Comparison of ENCODE assay signal across 9 cellular contexts in genomic region chr3:127820221-127820870, GRCh38. TPM values are rescaled to one million over a fixed set of nuclear protein-coding genes. Genes with fewer than 3 reads are reported as not detected.
DNase-seq lines count a peak whose midpoint lies in the region; ATAC-seq and TF ChIP-seq lines count a peak whose summit lies in the region.
"Had no signal": no experiment of that assay in that cellular context is flagged by ENCODE, and none has a peak within 500 bp of the region (broad histone marks: within the 10 kb centered on the region; RNA-seq: fewer than 3 reads in every experiment).

No MANE protein-coding gene starts in this region.

- H3K36me3 ChIP-seq in stomach smooth muscle (ENCODE audit: control insufficient read depth in 2 of 2, insufficient read depth in 2 of 2, low read length in 2 of 2), result peaks cover 12 to 25% of the 10 kb centered on the region in 2 donors
- H3K36me3 ChIP-seq in ovary, result no peaks in the 10 kb centered on the region
- H3K36me3 ChIP-seq: BLaER1 had no signal

- intact Hi-C loops in ovary (cut with DNase I), result loop anchor here in 1 of 4 donors (5.0 to 10.0 kb wide), 2 partner anchors 66 to 123 kb away; no protein-coding TSS in a partner anchor

- no peak for TF ChIP-seq EP300 in ovary (IDR thresholded peaks at IDR 0.05)

- DNase-seq in NCI-H1092 treated with DMSO at 0.1 percent for 48 hours (lab: John Stamatoyannopoulos, UW), result peak; percentile 10
- no peak for DNase-seq in NCI-H1092 (lab: John Stamatoyannopoulos, UW)
- peak; percentile 74 for DNase-seq in NB4 (ENCODE audit: low read depth)
- DNase-seq in ovary, result no peak

- no peaks in the 10 kb centered on the region for H3K9me3 ChIP-seq in stomach smooth muscle (ENCODE audit: control insufficient read depth in 2 of 2, low read length in 2 of 2)
- H3K9me3 ChIP-seq in ovary, result no peaks in the 10 kb centered on the region
- H3K9me3 ChIP-seq: BLaER1 had no signal

- ATAC-seq in esophagus mucosa (peak; percentile 3), HG03039 (IDR thresholded peaks at IDR 0.05; ENCODE audit: unreplicated experiment) (no peak), GM18868 (IDR thresholded peaks at IDR 0.05; ENCODE audit: unreplicated experiment) (no peak)

- H3K27me3 ChIP-seq in stomach smooth muscle (ENCODE audit: control insufficient read depth in 1 of 2, insufficient read depth in 2 of 2, low read length in 2 of 2) (no peaks in the 10 kb centered on the region), ovary (no peaks in the 10 kb centered on the region)

- no peak for TF ChIP-seq CTCF in NB4 (IDR thresholded peaks at IDR 0.05; ENCODE audit: low read depth, low read length)
- no peak for TF ChIP-seq CTCF in ovary (IDR thresholded peaks at IDR 0.05)

- TF ChIP-seq POLR2A in NB4 (IDR thresholded peaks at IDR 0.05; ENCODE audit: extremely low read depth, insufficient read length) (no peak), ovary (IDR thresholded peaks at IDR 0.05) (no peak)

- H3K27ac ChIP-seq in stomach smooth muscle (ENCODE audit: low read length) (no peak overlapping the region), ovary (no peak overlapping the region)
- H3K27ac ChIP-seq: BLaER1 had no signal

- H3K4me1 ChIP-seq in stomach smooth muscle (ENCODE audit: control insufficient read depth, insufficient read depth, low read length), result peaks cover 50% of the 10 kb centered on the region
- H3K4me1 ChIP-seq in ovary (ENCODE audit: insufficient read depth), result no peaks in the 10 kb centered on the region

- H3K4me3 ChIP-seq in NB4 (ENCODE audit: low read depth, low read length) (no peak overlapping the region), stomach smooth muscle (ENCODE audit: low read length in 2 of 2) (peak overlapping the region; percentile 3 to 61), ovary (no peak overlapping the region)
- H3K4me3 ChIP-seq: BLaER1 had no signal

- H3K9ac ChIP-seq in stomach smooth muscle (ENCODE audit: low read length in 2 of 2), result peak overlapping the region; percentile 27 to 30
- H3K9ac ChIP-seq: BLaER1 had no signal

- WGBS in ovary, 3 donors, result 55 to 65% (median 57%) methylated on average over 10 of the region's 10 CpGs

RNA-seq across cellular contexts. Expression of gene MGLL, which starts 2.0 kb away (rescaled TPM):
- 135 TPM for total RNA-seq in esophagus mucosa
- total RNA-seq in ovary, result 10 to 100 TPM in 4 of 7 donors, 1 to 10 TPM in 3; 4.5 to 22.4 (median 13.3) TPM
- 10 to 100 TPM in 1 of 2 donors, 1 to 10 TPM in 1; 6.7 to 14.0 TPM for polyA plus RNA-seq in ovary

Comparison
In these comparisons a context has a peak if more than half of its experiments do, and no peak if none do; other contexts are left out.
1. DNase-seq: peak in NCI-H1092 treated with DMSO at 0.1 percent for 48 hours (single experiment) and NB4 (single experiment); none in NCI-H1092 (single experiment) and ovary (0 of 5).
2. H3K4me3 ChIP-seq: peak in stomach smooth muscle (2 of 2); none in NB4 (single experiment) and ovary (single experiment).